In genomic region chr6:117986401-117986800, GRCh38 we compare ENCODE assay signal across 15 cellular contexts.
"Had no signal": no experiment of that assay in that cellular context is flagged by ENCODE, and none has a peak within 500 bp of the region (broad histone marks: within the 10 kb centered on the region; RNA-seq: fewer than 3 reads in every experiment).

No MANE protein-coding gene starts in this region.

- DNase-seq: cortex of kidney; effector memory CD4-positive, alpha-beta T cell; foreskin keratinocyte; heart left ventricle; mucosa of descending colon; naive thymus-derived CD8-positive, alpha-beta T cell; sigmoid colon; stimulated activated CD4-positive, alpha-beta T cell treated with anti-CD3 and anti-CD28 coated beads, Interleukin-2, amount 100 ng/mL, for 24 hours; stimulated activated CD4-positive, alpha-beta T cell treated with anti-CD3 and anti-CD28 coated beads, Interleukin-4, amount 100 ng/mL, for 4 hours; stimulated activated naive B cell treated with anti-CD40 and anti-IgM and Interleukin-4, amounts not matched to agents 10 μg/mL and 1 μg/mL and 100 μg/mL, for 72 hours; stimulated activated naive CD8-positive, alpha-beta T cell treated with anti-CD3 and anti-CD28 coated beads, Interleukin-15, amount 100 ng/mL, for 72 hours; testis; trophoblast cell had no signal

- H3K4me1 ChIP-seq: foreskin keratinocyte, heart left ventricle, sigmoid colon, testis had no signal

- H3K4me3 Mint-ChIP-seq: naive thymus-derived CD8-positive, alpha-beta T cell; stimulated activated naive B cell treated with anti-CD40 and anti-IgM and Interleukin-4, amounts not matched to agents 10 μg/mL and 1 μg/mL and 100 μg/mL, for 72 hours; stimulated activated naive CD8-positive, alpha-beta T cell treated with anti-CD3 and anti-CD28 coated beads, Interleukin-15, amount 100 ng/mL, for 72 hours had no signal

- H3K36me3 Mint-ChIP-seq: naive thymus-derived CD8-positive, alpha-beta T cell; stimulated activated naive B cell treated with anti-CD40 and anti-IgM and Interleukin-4, amounts not matched to agents 10 μg/mL and 1 μg/mL and 100 μg/mL, for 72 hours had no signal

- H3K27me3 ChIP-seq: foreskin keratinocyte, heart left ventricle, neutrophil, sigmoid colon, testis had no signal

- H3K9me3 ChIP-seq: heart left ventricle, mucosa of descending colon, neutrophil, sigmoid colon, testis had no signal

- H3K36me3 ChIP-seq: heart left ventricle, neutrophil, sigmoid colon had no signal

- H3K4me1 Mint-ChIP-seq: naive thymus-derived CD8-positive, alpha-beta T cell; stimulated activated naive B cell treated with anti-CD40 and anti-IgM and Interleukin-4, amounts not matched to agents 10 μg/mL and 1 μg/mL and 100 μg/mL, for 72 hours; stimulated activated naive CD8-positive, alpha-beta T cell treated with anti-CD3 and anti-CD28 coated beads, Interleukin-15, amount 100 ng/mL, for 72 hours had no signal

- H3K27ac Mint-ChIP-seq: naive thymus-derived CD8-positive, alpha-beta T cell; stimulated activated naive B cell treated with anti-CD40 and anti-IgM and Interleukin-4, amounts not matched to agents 10 μg/mL and 1 μg/mL and 100 μg/mL, for 72 hours had no signal

- H3K27me3 Mint-ChIP-seq: stimulated activated naive B cell treated with anti-CD40 and anti-IgM and Interleukin-4, amounts not matched to agents 10 μg/mL and 1 μg/mL and 100 μg/mL, for 72 hours; stimulated activated naive CD8-positive, alpha-beta T cell treated with anti-CD3 and anti-CD28 coated beads, Interleukin-15, amount 100 ng/mL, for 72 hours had no signal

- H3K27ac ChIP-seq: foreskin keratinocyte, heart left ventricle, neutrophil, skin epidermis, testis had no signal

- H3K9me3 Mint-ChIP-seq: naive thymus-derived CD8-positive, alpha-beta T cell; stimulated activated naive B cell treated with anti-CD40 and anti-IgM and Interleukin-4, amounts not matched to agents 10 μg/mL and 1 μg/mL and 100 μg/mL, for 72 hours; stimulated activated naive CD8-positive, alpha-beta T cell treated with anti-CD3 and anti-CD28 coated beads, Interleukin-15, amount 100 ng/mL, for 72 hours had no signal

- ATAC-seq: foreskin keratinocyte; heart left ventricle; mucosa of descending colon; naive thymus-derived CD8-positive, alpha-beta T cell; stimulated activated naive B cell treated with anti-CD40 and anti-IgM and Interleukin-4, amounts not matched to agents 10 μg/mL and 1 μg/mL and 100 μg/mL, for 72 hours; stimulated activated naive CD8-positive, alpha-beta T cell treated with anti-CD3 and anti-CD28 coated beads, Interleukin-15, amount 100 ng/mL, for 72 hours had no signal

- H3K4me3 ChIP-seq: heart left ventricle, mucosa of descending colon, sigmoid colon, skin epidermis, testis had no signal
